In genomic region chr15:69392352-69392751, GRCh38 we compare ENCODE assay signal across 20 cellular contexts.
"Had no signal": no experiment of that assay in that cellular context is flagged by ENCODE, and none has a peak within 500 bp of the region (broad histone marks: within the 10 kb centered on the region; RNA-seq: fewer than 3 reads in every experiment).

No MANE protein-coding gene starts in this region.

- ATAC-seq: foreskin keratinocyte; left cardiac atrium; lower lobe of right lung; natural killer cell treated with Interleukin-12 subunit alpha and Interleukin-12 subunit beta and Interleukin-15 and Interleukin-18, amount 100 ng/mL, for 72 hours; stimulated activated naive CD8-positive, alpha-beta T cell treated with anti-CD3 and anti-CD28 coated beads, Interleukin-15, amount 100 ng/mL, for 72 hours had no signal

- H3K27ac ChIP-seq: foreskin keratinocyte, hepatocyte, lower lobe of right lung, suprapubic skin, transverse colon had no signal

- H3K36me3 Mint-ChIP-seq: brain; natural killer cell treated with Interleukin-12 subunit alpha and Interleukin-12 subunit beta and Interleukin-15 and Interleukin-18, amount 100 ng/mL, for 72 hours had no signal

- FAIRE-seq: colon, TTC549 had no signal

- DNase-seq: activated CD4-positive, alpha-beta T cell treated with anti-CD3 and anti-CD28 coated beads, Interleukin-2, amount 50 U/mL, for 4 hours; activated naive CD4-positive, alpha-beta T cell treated with anti-CD3 and anti-CD28 coated beads for 36 hours; activated T-cell treated with anti-CD3 and anti-CD28 coated beads, Interleukin-2, amount 50 U/mL, for 1 hour; caudate nucleus; foreskin keratinocyte; left cardiac atrium; lower lobe of right lung; nucleus accumbens; posterior cingulate gyrus; retina; stimulated activated naive CD8-positive, alpha-beta T cell treated with anti-CD3 and anti-CD28 coated beads, Interleukin-15, amount 100 ng/mL, for 72 hours; transverse colon had no signal

- H3K4me2 ChIP-seq: hepatocyte had no signal

- H3K79me2 ChIP-seq: hepatocyte had no signal

- H3K4me3 Mint-ChIP-seq: activated naive CD4-positive, alpha-beta T cell treated with anti-CD3 and anti-CD28 coated beads for 36 hours; brain; natural killer cell treated with Interleukin-12 subunit alpha and Interleukin-12 subunit beta and Interleukin-15 and Interleukin-18, amount 100 ng/mL, for 72 hours; stimulated activated naive CD8-positive, alpha-beta T cell treated with anti-CD3 and anti-CD28 coated beads, Interleukin-15, amount 100 ng/mL, for 72 hours; T-helper 2 cell treated with Interferon-gamma antibody and Interleukin-4, amounts not matched to agents 5 μg/mL and 100 μg/mL, for 36 hours had no signal

- H3K27me3 ChIP-seq: hepatocyte, suprapubic skin, transverse colon had no signal

- H3K27ac Mint-ChIP-seq: activated naive CD4-positive, alpha-beta T cell treated with anti-CD3 and anti-CD28 coated beads for 36 hours; activated T-helper 2 cell treated with anti-CD3 and anti-CD28 coated beads, Interferon-gamma antibody, Interleukin-2, Interleukin-4, amounts not matched to agents 10 μg/mL and 5 μg/mL and 100 μg/mL, durations not matched to agents 14 hours and 24 hours and 36 hours; natural killer cell treated with Interleukin-12 subunit alpha and Interleukin-12 subunit beta and Interleukin-15 and Interleukin-18, amount 100 ng/mL, for 72 hours; T-helper 2 cell treated with Interferon-gamma antibody and Interleukin-4, amounts not matched to agents 5 μg/mL and 100 μg/mL, for 36 hours had no signal

- H2AFZ ChIP-seq: hepatocyte had no signal

- H3K9me3 Mint-ChIP-seq: activated naive CD4-positive, alpha-beta T cell treated with anti-CD3 and anti-CD28 coated beads for 36 hours; activated T-helper 2 cell treated with anti-CD3 and anti-CD28 coated beads, Interferon-gamma antibody, Interleukin-2, Interleukin-4, amounts not matched to agents 10 μg/mL and 5 μg/mL and 100 μg/mL, durations not matched to agents 14 hours and 24 hours and 36 hours; brain; natural killer cell treated with Interleukin-12 subunit alpha and Interleukin-12 subunit beta and Interleukin-15 and Interleukin-18, amount 100 ng/mL, for 72 hours; stimulated activated naive CD8-positive, alpha-beta T cell treated with anti-CD3 and anti-CD28 coated beads, Interleukin-15, amount 100 ng/mL, for 72 hours; T-helper 2 cell treated with Interferon-gamma antibody and Interleukin-4, amounts not matched to agents 5 μg/mL and 100 μg/mL, for 36 hours had no signal

- H3K36me3 ChIP-seq: lower lobe of right lung, suprapubic skin, transverse colon had no signal

- H3K9me3 ChIP-seq: lower lobe of right lung, suprapubic skin, transverse colon had no signal

- H3K4me3 ChIP-seq: hepatocyte, lower lobe of right lung, suprapubic skin, transverse colon had no signal
